Comparison of ENCODE assay signal across 20 cellular contexts in the genomic region with DNA sequence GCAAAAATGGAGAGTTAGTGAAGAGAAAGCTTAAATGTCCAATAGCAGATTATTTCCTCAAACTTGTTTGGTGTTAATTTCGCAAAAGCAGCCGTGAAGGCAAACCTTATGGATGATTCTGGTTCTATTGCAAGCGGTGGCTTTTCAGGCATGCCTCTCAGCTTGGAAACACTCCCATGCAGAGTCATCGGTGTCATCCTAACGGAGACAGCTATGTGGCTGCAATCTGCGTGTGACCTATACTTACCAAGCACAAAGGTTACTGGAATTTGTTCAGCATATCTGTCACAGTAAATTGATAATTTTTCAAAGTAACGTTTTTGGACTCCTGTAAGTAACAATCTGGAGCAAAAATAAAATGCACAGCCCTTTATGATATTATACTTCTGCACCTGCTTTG. TPM values are rescaled to one million over a fixed set of nuclear protein-coding genes. Genes with fewer than 3 reads are reported as not detected.
DNase-seq lines count a peak whose midpoint lies in the region; ATAC-seq and TF ChIP-seq lines count a peak whose summit lies in the region.
"Had no signal": no experiment of that assay in that cellular context is flagged by ENCODE, and none has a peak within 500 bp of the region (broad histone marks: within the 10 kb centered on the region; RNA-seq: fewer than 3 reads in every experiment).

No MANE protein-coding gene starts in this region.

- H3K27ac ChIP-seq in heart left ventricle: no peak overlapping the region
- H3K27ac ChIP-seq in trophoblast cell (ENCODE audit: low read depth, low read length): no peak overlapping the region
- H3K27ac ChIP-seq: Peyer's patch, SK-N-MC had no signal

- DNase-seq in Right ventricle myocardium superior (no peak), cardiac septum (ENCODE audit: low spot score) (no peak), heart left ventricle (peak in 1 of 5 donors; percentile 41), trophoblast cell (peak; percentile 73 to 74), ACHN (no peak), NCI-H2107 (lab: John Stamatoyannopoulos, UW) (no peak)
- DNase-seq: BE2C; CD4-positive, CD25-positive, alpha-beta regulatory T cell; COR-L47; DMS 273 treated with DMSO at 0.1 percent for 48 hours; DND-41; HCEC 1CT; KBM-7; NCI-H1694 treated with DMSO at 0.1 percent for 48 hours; NCI-H446 treated with DMSO at 0.1 percent for 48 hours; NCI-H69; NK-92 treated with Interleukin-12 subunit alpha and Interleukin-12 subunit beta, amount 100 ng/mL, for 24 hours; Peyer's patch had no signal

- ATAC-seq in Right ventricle myocardium superior (ENCODE audit: poor library complexity) (peak; percentile 84), heart left ventricle (peak in 3 of 4 donors; percentile 42 to 66 (median 57)), HG02973 (IDR thresholded peaks at IDR 0.05; ENCODE audit: unreplicated experiment) (no peak)

- no peak overlapping the region for H4K12ac ChIP-seq in trophoblast cell (ENCODE audit: low read depth, low read length)

- H2BK120ac ChIP-seq in trophoblast cell (ENCODE audit: insufficient read depth, low read length, poor library complexity): no peak overlapping the region

- no peaks in the 10 kb centered on the region for H3K79me1 ChIP-seq in trophoblast cell (ENCODE audit: low read length)

- no peak for TF ChIP-seq POLR2A in heart left ventricle (IDR thresholded peaks at IDR 0.05)

- H3K36me3 ChIP-seq in heart left ventricle (no peaks in the 10 kb centered on the region), trophoblast cell (ENCODE audit: control insufficient read depth in 1 of 2, insufficient read depth in 2 of 2, low read length in 2 of 2) (no peaks in the 10 kb centered on the region)
- H3K36me3 ChIP-seq: BE2C, Peyer's patch had no signal

- H3K4me1 ChIP-seq in heart left ventricle (peaks cover 0 to 6% (median 3%) of the 10 kb centered on the region in 12 donors), trophoblast cell (ENCODE audit: control insufficient read depth in 1 of 2, insufficient read depth in 2 of 2, low read length in 2 of 2) (peaks cover 0 to 3% of the 10 kb centered on the region in 2 experiments)
- H3K4me1 ChIP-seq: Peyer's patch had no signal

- in situ Hi-C loops in ACHN (cut with HindIII; ENCODE audit: low pct_ligation_motif_present, low pct_unique_long_range_greater_than_20kb, low sequenced_read_pairs): no loop called here

- no peak overlapping the region for H2AK5ac ChIP-seq in trophoblast cell (ENCODE audit: low read length)

- TF ChIP-seq CTCF in heart left ventricle (IDR thresholded peaks at IDR 0.05): no peak

- no peak overlapping the region for H3K18ac ChIP-seq in trophoblast cell (ENCODE audit: low read length)

- H3K4me3 ChIP-seq in heart left ventricle (no peak overlapping the region), trophoblast cell (ENCODE audit: low read depth, low read length) (no peak overlapping the region)
- H3K4me3 ChIP-seq: Peyer's patch, SK-N-MC had no signal

- no peak overlapping the region for H3K23ac ChIP-seq in trophoblast cell (ENCODE audit: low read length)

- no peak overlapping the region for H3K4ac ChIP-seq in trophoblast cell (ENCODE audit: low read depth, low read length)

- no peaks in the 10 kb centered on the region for H3K79me2 ChIP-seq in trophoblast cell (ENCODE audit: control insufficient read depth, insufficient read depth, low read length, poor library complexity)

- H4K8ac ChIP-seq in trophoblast cell (ENCODE audit: low read depth, low read length): no peak overlapping the region

- no peak overlapping the region for H2BK12ac ChIP-seq in trophoblast cell (ENCODE audit: low read length)

- H2AFZ ChIP-seq in trophoblast cell (ENCODE audit: insufficient read depth, low read length, poor library complexity): no peak overlapping the region

- no peak overlapping the region for H2BK5ac ChIP-seq in trophoblast cell (ENCODE audit: low read depth, low read length, poor library complexity)

- H4K91ac ChIP-seq in trophoblast cell (ENCODE audit: low read depth, low read length): no peak overlapping the region

- H3K9me3 ChIP-seq in heart left ventricle: no peaks in the 10 kb centered on the region
- no peaks in the 10 kb centered on the region for H3K9me3 ChIP-seq in trophoblast cell (ENCODE audit: insufficient read depth, low read depth, low read length)
- H3K9me3 ChIP-seq: BE2C, Peyer's patch had no signal

- H3K27me3 ChIP-seq in heart left ventricle: no peaks in the 10 kb centered on the region
- no peaks in the 10 kb centered on the region for H3K27me3 ChIP-seq in trophoblast cell (ENCODE audit: insufficient read depth, low read length)
- H3K27me3 ChIP-seq: Peyer's patch had no signal

- WGBS in heart left ventricle, 4 donors: 49 to 61% (median 59%) methylated on average over 7 of the region's 7 CpGs
- WGBS in trophoblast cell (ENCODE audit: extremely low coverage, insufficient coverage, insufficient read length): no CpG with 5 or more reads among the region's 7 CpGs

- H3K4me2 ChIP-seq in trophoblast cell (ENCODE audit: low read length): no peak overlapping the region

- H3K14ac ChIP-seq in trophoblast cell (ENCODE audit: low read length): no peak overlapping the region

- intact Hi-C loops in Right ventricle myocardium superior (cut with DNase I): no loop called here
- intact Hi-C loops in cardiac septum (cut with DNase I): no loop called here
- intact Hi-C loops in heart left ventricle (cut with DNase I): no loop called here

- H3K9ac ChIP-seq in trophoblast cell (ENCODE audit: low read length): no peak overlapping the region

RNA-seq across cellular contexts. Expression of a gene that starts 5.0 kb away (rescaled TPM):
- total RNA-seq in Right ventricle myocardium superior: 0.48 TPM
- 0.73 TPM for total RNA-seq in cardiac septum
- total RNA-seq in heart left ventricle: 1 to 10 TPM in 1 of 9 donors, under 1 TPM in 6, not detected in 2; 0.16 to 5.3 (median 0.43) TPM
- polyA plus RNA-seq in heart left ventricle: under 1 TPM; 0.15 to 0.89 TPM
- 0.38 and 0.40 TPM in 2 replicates for polyA plus RNA-seq in trophoblast cell (2013)
- total RNA-seq: CD4-positive, CD25-positive, alpha-beta regulatory T cell had no signal
- polyA plus RNA-seq: CD4-positive, CD25-positive, alpha-beta regulatory T cell had no signal

RNA-seq across cellular contexts. Expression of a gene that starts 44.5 kb away (rescaled TPM):
- total RNA-seq in Right ventricle myocardium superior (20.3 TPM), cardiac septum (30.3 TPM), heart left ventricle (10 to 100 TPM; 21.8 to 37.5 (median 32.8) TPM)
- polyA plus RNA-seq in heart left ventricle: 10 to 100 TPM; 19.7 to 29.0 TPM
- 14.5 and 14.9 TPM in 2 replicates for polyA plus RNA-seq in trophoblast cell (2013)

Comparison
In these comparisons a context has a peak if more than half of its experiments do, and no peak if none do; other contexts are left out.
1. DNase-seq: peak in trophoblast cell (2 of 2); none in Right ventricle myocardium superior (single experiment), cardiac septum (single experiment), ACHN (single experiment) and NCI-H2107 (single experiment).